8 cellular contexts compared by ENCODE assay signal in genomic region chr1:109619405-109619654, GRCh38. TPM values are rescaled to one million over a fixed set of nuclear protein-coding genes. Genes with fewer than 3 reads are reported as not detected.
A peak's percentile ranks its signal among the peaks of the same experiment; 100 is the strongest.
DNase-seq lines count a peak whose midpoint lies in the region; ATAC-seq and TF ChIP-seq lines count a peak whose summit lies in the region.

Gene GNAT2 (minus strand): TSS chr1:109619616. CDS start chr1:109612870, 6,746 bp downstream.

- peaks cover 19 to 86% of the 10 kb centered on the region in 2 donors for H3K4me1 ChIP-seq in left lung
- H3K4me1 ChIP-seq in thymus (ENCODE audit: control insufficient read depth, insufficient read depth, low read length) = peaks cover 27% of the 10 kb centered on the region

- no peak for TF ChIP-seq CTCF in left lung (IDR thresholded peaks at IDR 0.05)

- H3K4me3 ChIP-seq in left lung (peak within 1 kb of the TSS; percentile 54 to 89), thymus (ENCODE audit: low read length) (peak within 1 kb of the TSS; percentile 68)

- no peaks in the 10 kb centered on the region for H3K36me3 ChIP-seq in left lung
- H3K36me3 ChIP-seq in thymus (ENCODE audit: control insufficient read depth, insufficient read depth) = no peaks in the 10 kb centered on the region

- no peaks in the 10 kb centered on the region for H3K9me3 ChIP-seq in left lung
- H3K9me3 ChIP-seq in thymus (ENCODE audit: control insufficient read depth) = no peaks in the 10 kb centered on the region

- WGBS in adipose tissue, 3 donors = 2 to 16% (median 14%) methylated on average over 6 of the region's 6 CpGs
- WGBS in thymus = 11% methylated on average over 6 of the region's 6 CpGs

- peaks cover 5% of the 10 kb centered on the region for H3K36me3 Mint-ChIP-seq in activated CD4-positive, alpha-beta T cell treated with anti-CD3 and anti-CD28 coated beads, Interleukin-2, amount 10 ng/mL, durations not matched to agents 24 days and 14 days (ENCODE audit: low read depth)

- no peaks in the 10 kb centered on the region for H3K9me3 Mint-ChIP-seq in activated CD4-positive, alpha-beta T cell treated with anti-CD3 and anti-CD28 coated beads, Interleukin-2, amount 10 ng/mL, durations not matched to agents 24 days and 14 days

- no peak for DNase-seq in activated CD4-positive, alpha-beta T cell treated with anti-CD3 and anti-CD28 coated beads, Interleukin-2, amount 10 ng/mL, durations not matched to agents 24 days and 14 days
- DNase-seq in activated CD4-positive, alpha-beta T cell treated with anti-CD3 and anti-CD28 coated beads for 1 hour = no peak
- DNase-seq in left lung (no peak), amniotic stem cell (lab: John Stamatoyannopoulos, UW) (no peak), head of caudate nucleus (no peak), AG08395 (ENCODE audit: low spot score) (no peak)

- peak within 1 kb of the TSS; percentile 96 for H3K4me3 Mint-ChIP-seq in activated CD4-positive, alpha-beta T cell treated with anti-CD3 and anti-CD28 coated beads, Interleukin-2, amount 10 ng/mL, durations not matched to agents 24 days and 14 days

- H3K27me3 ChIP-seq in left lung = no peaks in the 10 kb centered on the region
- no peaks in the 10 kb centered on the region for H3K27me3 ChIP-seq in thymus (ENCODE audit: control insufficient read depth, insufficient read depth)

- no peaks in the 10 kb centered on the region for H3K27me3 Mint-ChIP-seq in activated CD4-positive, alpha-beta T cell treated with anti-CD3 and anti-CD28 coated beads, Interleukin-2, amount 10 ng/mL, durations not matched to agents 24 days and 14 days

- H3K27ac ChIP-seq in adipose tissue (ENCODE audit: low read depth, low read length) = peak within 1 kb of the TSS; percentile 4
- H3K27ac ChIP-seq in left lung = peak within 1 kb of the TSS; percentile 89 to 95
- peak within 1 kb of the TSS; percentile 19 for H3K27ac ChIP-seq in thymus (ENCODE audit: low read depth)

- H3K4me1 Mint-ChIP-seq in activated CD4-positive, alpha-beta T cell treated with anti-CD3 and anti-CD28 coated beads, Interleukin-2, amount 10 ng/mL, durations not matched to agents 24 days and 14 days = peaks cover 55% of the 10 kb centered on the region

- H3K27ac Mint-ChIP-seq in activated CD4-positive, alpha-beta T cell treated with anti-CD3 and anti-CD28 coated beads, Interleukin-2, amount 10 ng/mL, durations not matched to agents 24 days and 14 days = peak within 1 kb of the TSS; percentile 95

- no peak for ATAC-seq in left lung

- intact Hi-C loops in activated CD4-positive, alpha-beta T cell treated with anti-CD3 and anti-CD28 coated beads, Interleukin-2, amount 10 ng/mL, durations not matched to agents 24 days and 14 days (cut with micrococcal nuclease) = loop anchor here (5.0 kb wide), 1 partner anchor 192 kb away; the partner anchor contains the start of gene PSMA5
- intact Hi-C loops in left lung (cut with DNase I) = no loop called here
- intact Hi-C loops in head of caudate nucleus (cut with DNase I) = no loop called here

RNA-seq across cellular contexts. Expression of gene GNAT2, which starts in this region (rescaled TPM):
- 0.33 TPM in 2 replicates for total RNA-seq in activated CD4-positive, alpha-beta T cell treated with anti-CD3 and anti-CD28 coated beads, Interleukin-2, amount 10 ng/mL, durations not matched to agents 24 days and 14 days
- polyA plus RNA-seq in adipose tissue (under 1 TPM in 1 of 3 donors, not detected in 2; 0.07 TPM), thymus (0.05 TPM)
- total RNA-seq in left lung = not detected

Comparison
In these comparisons a context has a peak if more than half of its experiments do, and no peak if none do; other contexts are left out.
1. H3K27ac ChIP-seq: peak in every context shown above with its lines; median percentile 92 in left lung; 19 in thymus; 4 in adipose tissue.